Comparison of ENCODE assay signal across 1 cellular context in the genomic region with DNA sequence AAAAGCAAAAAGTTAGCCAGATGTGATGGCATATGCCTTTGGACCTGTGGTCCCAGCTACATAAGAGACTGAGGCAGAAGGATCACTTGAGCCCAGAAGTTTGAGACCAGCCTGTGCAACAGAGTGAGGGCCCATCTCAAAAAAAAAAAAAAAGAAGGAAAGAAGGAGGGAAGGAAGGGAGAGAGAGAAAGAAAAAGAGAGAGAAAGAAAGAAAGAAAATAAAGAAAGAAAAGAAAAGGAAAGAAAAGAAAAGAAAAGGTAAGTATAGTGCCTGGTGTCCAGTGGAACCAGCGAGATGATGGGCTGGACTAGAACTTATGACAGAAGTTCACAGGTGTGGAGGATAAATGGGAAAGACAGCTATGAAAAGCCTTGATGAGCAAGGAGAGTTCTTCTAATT.
TF ChIP-seq lines count a peak whose summit lies in the region.

No MANE protein-coding gene starts in this region.

TF ChIP-seq in HepG2, 621 proteins besides CTCF, POLR2A, EP300 and RAD21:
- TF ChIP-seq, protein P1, sequence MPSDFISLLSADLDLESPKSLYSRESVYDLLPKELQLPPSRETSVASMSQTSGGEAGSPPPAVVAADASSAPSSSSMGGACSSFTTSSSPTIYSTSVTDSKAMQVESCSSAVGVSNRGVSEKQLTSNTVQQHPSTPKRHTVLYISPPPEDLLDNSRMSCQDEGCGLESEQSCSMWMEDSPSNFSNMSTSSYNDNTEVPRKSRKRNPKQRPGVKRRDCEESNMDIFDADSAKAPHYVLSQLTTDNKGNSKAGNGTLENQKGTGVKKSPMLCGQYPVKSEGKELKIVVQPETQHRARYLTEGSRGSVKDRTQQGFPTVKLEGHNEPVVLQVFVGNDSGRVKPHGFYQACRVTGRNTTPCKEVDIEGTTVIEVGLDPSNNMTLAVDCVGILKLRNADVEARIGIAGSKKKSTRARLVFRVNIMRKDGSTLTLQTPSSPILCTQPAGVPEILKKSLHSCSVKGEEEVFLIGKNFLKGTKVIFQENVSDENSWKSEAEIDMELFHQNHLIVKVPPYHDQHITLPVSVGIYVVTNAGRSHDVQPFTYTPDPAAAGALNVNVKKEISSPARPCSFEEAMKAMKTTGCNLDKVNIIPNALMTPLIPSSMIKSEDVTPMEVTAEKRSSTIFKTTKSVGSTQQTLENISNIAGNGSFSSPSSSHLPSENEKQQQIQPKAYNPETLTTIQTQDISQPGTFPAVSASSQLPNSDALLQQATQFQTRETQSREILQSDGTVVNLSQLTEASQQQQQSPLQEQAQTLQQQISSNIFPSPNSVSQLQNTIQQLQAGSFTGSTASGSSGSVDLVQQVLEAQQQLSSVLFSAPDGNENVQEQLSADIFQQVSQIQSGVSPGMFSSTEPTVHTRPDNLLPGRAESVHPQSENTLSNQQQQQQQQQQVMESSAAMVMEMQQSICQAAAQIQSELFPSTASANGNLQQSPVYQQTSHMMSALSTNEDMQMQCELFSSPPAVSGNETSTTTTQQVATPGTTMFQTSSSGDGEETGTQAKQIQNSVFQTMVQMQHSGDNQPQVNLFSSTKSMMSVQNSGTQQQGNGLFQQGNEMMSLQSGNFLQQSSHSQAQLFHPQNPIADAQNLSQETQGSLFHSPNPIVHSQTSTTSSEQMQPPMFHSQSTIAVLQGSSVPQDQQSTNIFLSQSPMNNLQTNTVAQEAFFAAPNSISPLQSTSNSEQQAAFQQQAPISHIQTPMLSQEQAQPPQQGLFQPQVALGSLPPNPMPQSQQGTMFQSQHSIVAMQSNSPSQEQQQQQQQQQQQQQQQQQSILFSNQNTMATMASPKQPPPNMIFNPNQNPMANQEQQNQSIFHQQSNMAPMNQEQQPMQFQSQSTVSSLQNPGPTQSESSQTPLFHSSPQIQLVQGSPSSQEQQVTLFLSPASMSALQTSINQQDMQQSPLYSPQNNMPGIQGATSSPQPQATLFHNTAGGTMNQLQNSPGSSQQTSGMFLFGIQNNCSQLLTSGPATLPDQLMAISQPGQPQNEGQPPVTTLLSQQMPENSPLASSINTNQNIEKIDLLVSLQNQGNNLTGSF (CRISPR knock-in tag; IDR thresholded peaks at IDR 0.05), result no peak
- no peak for TF ChIP-seq ZFP36L1 (CRISPR knock-in tag; IDR thresholded peaks at IDR 0.05)
- no peak for TF ChIP-seq SOX6 (IDR thresholded peaks at IDR 0.05)
- TF ChIP-seq SOX6 (CRISPR knock-in tag; IDR thresholded peaks at IDR 0.05), result peak; percentile 3; the same call in 1 of the 2 replicates
- TF ChIP-seq, protein P2, sequence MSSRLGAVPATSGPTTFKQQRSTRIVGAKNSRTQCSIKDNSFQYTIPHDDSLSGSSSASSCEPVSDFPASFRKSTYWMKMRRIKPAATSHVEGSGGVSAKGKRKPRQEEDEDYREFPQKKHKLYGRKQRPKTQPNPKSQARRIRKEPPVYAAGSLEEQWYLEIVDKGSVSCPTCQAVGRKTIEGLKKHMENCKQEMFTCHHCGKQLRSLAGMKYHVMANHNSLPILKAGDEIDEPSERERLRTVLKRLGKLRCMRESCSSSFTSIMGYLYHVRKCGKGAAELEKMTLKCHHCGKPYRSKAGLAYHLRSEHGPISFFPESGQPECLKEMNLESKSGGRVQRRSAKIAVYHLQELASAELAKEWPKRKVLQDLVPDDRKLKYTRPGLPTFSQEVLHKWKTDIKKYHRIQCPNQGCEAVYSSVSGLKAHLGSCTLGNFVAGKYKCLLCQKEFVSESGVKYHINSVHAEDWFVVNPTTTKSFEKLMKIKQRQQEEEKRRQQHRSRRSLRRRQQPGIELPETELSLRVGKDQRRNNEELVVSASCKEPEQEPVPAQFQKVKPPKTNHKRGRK (CRISPR knock-in tag; IDR thresholded peaks at IDR 0.05), result peak; percentile 99
